12 cellular contexts compared by ENCODE assay signal in the genomic region with DNA sequence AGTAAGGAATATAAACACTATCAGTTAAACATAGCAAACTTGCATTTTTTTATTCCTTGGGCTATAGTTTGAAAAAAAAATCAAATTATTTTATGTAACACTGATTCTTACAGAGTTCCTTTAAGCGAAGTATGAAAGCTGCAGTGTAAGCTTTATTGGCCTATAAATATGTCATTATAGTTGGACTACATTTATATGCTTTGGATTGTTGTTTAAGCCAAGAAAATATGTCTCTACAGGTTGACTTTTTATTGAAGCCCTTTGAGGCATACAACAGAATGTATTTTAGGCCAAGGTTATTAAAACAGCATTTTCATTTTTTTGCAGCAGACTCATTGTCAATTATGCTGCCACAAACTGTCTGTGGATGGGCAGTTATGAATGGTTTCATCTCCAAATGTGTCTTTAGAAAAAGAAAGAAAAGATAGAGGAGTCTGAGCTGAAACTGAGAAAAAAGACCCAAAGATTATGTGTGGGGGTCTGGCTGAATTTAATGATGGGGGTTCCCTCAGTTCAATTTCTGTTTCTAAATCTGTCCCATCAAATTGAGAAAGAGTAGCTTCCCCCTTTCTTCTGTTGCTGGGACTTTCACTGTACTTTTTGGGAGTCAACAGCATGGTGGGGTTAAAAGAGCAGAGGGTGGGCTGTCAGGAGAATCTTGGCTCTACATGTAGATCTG. TPM values are rescaled to one million over a fixed set of nuclear protein-coding genes. Genes with fewer than 3 reads are reported as not detected.
DNase-seq lines count a peak whose midpoint lies in the region; ATAC-seq, FAIRE-seq and TF ChIP-seq lines count a peak whose summit lies in the region.
"Had no signal": no experiment of that assay in that cellular context is flagged by ENCODE, and none has a peak within 500 bp of the region (broad histone marks: within the 10 kb centered on the region; RNA-seq: fewer than 3 reads in every experiment).

No MANE protein-coding gene starts in this region.

- TF ChIP-seq POLR2A in right lobe of liver (IDR thresholded peaks at IDR 0.05) = no peak
- no peak for TF ChIP-seq POLR2A in HepG2 (IDR thresholded peaks at IDR 0.05; ENCODE audit: insufficient read depth in 1 of 2, low read depth in 2 of 2, low read length in 2 of 2)
- no peak for TF ChIP-seq POLR2A in uterus (IDR thresholded peaks at IDR 0.05)

- H2BK12ac ChIP-seq in mesenchymal stem cell (ENCODE audit: low read length in 2 of 2) = no peak overlapping the region

- FAIRE-seq in HepG2 (lab: Jason Lieb, UNC) = no peak

- H3K4me3 Mint-ChIP-seq in activated T-helper 17 cell treated with anti-CD3 and anti-CD28 coated beads, Interleukin-2, amount 50 U/mL, for 72 hours = peak overlapping the region; percentile 80

- TF ChIP-seq CTCF in right lobe of liver (IDR thresholded peaks at IDR 0.05) (no peak), HepG2 (CRISPR knock-in tag; IDR thresholded peaks at IDR 0.05) (no peak), uterus (IDR thresholded peaks at IDR 0.05) (no peak)

- H2AFZ ChIP-seq in HepG2 (ENCODE audit: low read length) (no peak overlapping the region), mesenchymal stem cell (ENCODE audit: low read depth, low read length) (no peak overlapping the region)

- H3K9me3 Mint-ChIP-seq in activated T-helper 17 cell treated with anti-CD3 and anti-CD28 coated beads, Interleukin-2, amount 50 U/mL, for 72 hours = no peaks in the 10 kb centered on the region

- POLR2A ChIA-PET in HepG2 (lab: Yijun Ruan, JAX) = no interaction called here

- peak overlapping the region; percentile 96 for H3K27ac Mint-ChIP-seq in activated T-helper 17 cell treated with anti-CD3 and anti-CD28 coated beads, Interleukin-2, amount 50 U/mL, for 72 hours

- H3K9me3 ChIP-seq in right lobe of liver = no peaks in the 10 kb centered on the region
- no peaks in the 10 kb centered on the region for H3K9me3 ChIP-seq in HepG2 (ENCODE audit: low read length)
- H3K9me3 ChIP-seq in mesenchymal stem cell (ENCODE audit: control insufficient read depth, low read length) = no peaks in the 10 kb centered on the region
- H3K9me3 ChIP-seq in uterus = no peaks in the 10 kb centered on the region

- H3K27ac ChIP-seq in right lobe of liver (peak overlapping the region in 2 of 3 donors; percentile 84 to 89), HepG2 (ENCODE audit: extremely low read length, insufficient read depth, low read length) (no peak overlapping the region), mesenchymal stem cell (ENCODE audit: low read length, poor library complexity, severe bottlenecking) (no peak overlapping the region), uterus (peak overlapping the region; percentile 80 to 91), substantia nigra (ENCODE audit: low read depth, low read length, poor library complexity, severe bottlenecking) (no peak overlapping the region)
- H3K27ac ChIP-seq: C4-2B, cardiac muscle cell had no signal

- H3K4me1 ChIP-seq in right lobe of liver (peaks cover 0 to 11% (median 0%) of the 10 kb centered on the region in 4 donors), HepG2 (ENCODE audit: insufficient read depth, low read length) (peaks cover 11% of the 10 kb centered on the region; the same call in 1 of the 2 replicates), mesenchymal stem cell (ENCODE audit: control insufficient read depth, insufficient read depth, low read depth, low read length) (no peaks in the 10 kb centered on the region), uterus (peaks cover 0 to 3% of the 10 kb centered on the region in 2 donors)

- CTCF ChIA-PET in HepG2 (lab: Yijun Ruan, JAX; ENCODE audit: low intra/inter-chr PET ratio, low total read pairs) = no interaction called here

- peaks cover 30% of the 10 kb centered on the region for H3K4me1 Mint-ChIP-seq in activated T-helper 17 cell treated with anti-CD3 and anti-CD28 coated beads, Interleukin-2, amount 50 U/mL, for 72 hours

- no peak overlapping the region for H3K4me3 ChIP-seq in right lobe of liver
- H3K4me3 ChIP-seq in HepG2 (replicated peaks in 1 of 3; ENCODE audit: insufficient read depth in 1 of 3, low read depth in 2 of 3, low read length in 3 of 3) = no peak overlapping the region
- no peak overlapping the region for H3K4me3 ChIP-seq in mesenchymal stem cell (ENCODE audit: insufficient read depth in 1 of 2, low read depth in 1 of 2, low read length in 2 of 2)
- H3K4me3 ChIP-seq in uterus = no peak overlapping the region
- H3K4me3 ChIP-seq: cardiac muscle cell had no signal

- H3K9ac ChIP-seq in HepG2 (ENCODE audit: insufficient read depth, low read depth, low read length) (no peak overlapping the region), mesenchymal stem cell (ENCODE audit: low read length) (peak overlapping the region; percentile 88)

- H3K27me3 Mint-ChIP-seq in activated T-helper 17 cell treated with anti-CD3 and anti-CD28 coated beads, Interleukin-2, amount 50 U/mL, for 72 hours = no peaks in the 10 kb centered on the region

- 62% methylated on average over 1 of the region's 1 CpG for WGBS in right lobe of liver (ENCODE audit: insufficient coverage, low coverage, low lambda C conversion rate, missing lambda C conversion rate)
- WGBS in HepG2 (ENCODE audit: low lambda C conversion rate) = 95% methylated on average over 1 of the region's 1 CpG
- WGBS in mesenchymal stem cell = 91% methylated on average over 1 of the region's 1 CpG

- no peak overlapping the region for H4K91ac ChIP-seq in mesenchymal stem cell (ENCODE audit: low read length)

- no peak for TF ChIP-seq RAD21 in HepG2 (CRISPR knock-in tag; IDR thresholded peaks at IDR 0.05)

- no peak for ATAC-seq in right lobe of liver
- no peak for ATAC-seq in HepG2
- no peak for ATAC-seq in activated T-helper 17 cell treated with anti-CD3 and anti-CD28 coated beads, Interleukin-2, amount 50 U/mL, for 72 hours (replicated peaks)
- ATAC-seq in HG02571 (IDR thresholded peaks at IDR 0.05; ENCODE audit: unreplicated experiment) = no peak

- intact Hi-C loops in right lobe of liver (cut with DNase I) = no loop called here
- intact Hi-C loops in HepG2 (cut with micrococcal nuclease; ENCODE audit: unreplicated experiment) = no loop called here
- intact Hi-C loops in uterus (cut with DNase I; ENCODE audit: low total_unique reads) = no loop called here
- intact Hi-C loops in posterior vena cava (cut with DNase I) = loop anchor here in 1 of 2 donors (5.0 kb wide), 1 partner anchor 48 kb away; no protein-coding TSS in a partner anchor

- no peaks in the 10 kb centered on the region for H3K27me3 ChIP-seq in right lobe of liver
- no peaks in the 10 kb centered on the region for H3K27me3 ChIP-seq in HepG2 (ENCODE audit: control insufficient read depth in 1 of 2, insufficient read depth in 2 of 2, low read length in 2 of 2)
- no peaks in the 10 kb centered on the region for H3K27me3 ChIP-seq in mesenchymal stem cell (ENCODE audit: control insufficient read depth in 1 of 2, insufficient read depth in 1 of 2, low read length in 2 of 2)
- no peaks in the 10 kb centered on the region for H3K27me3 ChIP-seq in uterus
- H3K27me3 ChIP-seq: cardiac muscle cell had no signal

- H4K20me1 ChIP-seq in HepG2 (ENCODE audit: insufficient read depth, low read length) = no peaks in the 10 kb centered on the region

- H3K14ac ChIP-seq in mesenchymal stem cell (ENCODE audit: low read length in 2 of 2) = no peak overlapping the region

- peaks cover 10% of the 10 kb centered on the region for H3K79me1 ChIP-seq in mesenchymal stem cell (replicated peaks; ENCODE audit: low read length, poor library complexity, severe bottlenecking)

- no peak overlapping the region for H4K8ac ChIP-seq in mesenchymal stem cell (ENCODE audit: low read length)

- no peak overlapping the region for H2BK120ac ChIP-seq in mesenchymal stem cell (ENCODE audit: low read depth, low read length)

- TF ChIP-seq EP300 in HepG2 (IDR thresholded peaks at IDR 0.05; ENCODE audit: low read depth in 2 of 2, low read length in 2 of 2) = no peak
- no peak for TF ChIP-seq EP300 in HepG2 (CRISPR knock-in tag; IDR thresholded peaks at IDR 0.05; ENCODE audit: borderline replicate concordance)

- H3K4ac ChIP-seq in mesenchymal stem cell (ENCODE audit: low read depth in 1 of 2, low read length in 2 of 2) = no peak overlapping the region

- H2BK5ac ChIP-seq in mesenchymal stem cell (ENCODE audit: low read depth, low read length, poor library complexity, severe bottlenecking) = no peak overlapping the region

- H3K36me3 ChIP-seq in right lobe of liver (no peaks in the 10 kb centered on the region), HepG2 (replicated peaks in 1 of 2; ENCODE audit: control insufficient read depth in 1 of 2, insufficient read depth in 2 of 2, low read length in 2 of 2) (peaks cover 6 to 34% of the 10 kb centered on the region in 2 experiments), mesenchymal stem cell (ENCODE audit: control insufficient read depth in 1 of 2, insufficient read depth in 2 of 2, low read depth in 1 of 2, low read length in 2 of 2) (peaks cover 12 to 50% of the 10 kb centered on the region in 2 experiments), uterus (no peaks in the 10 kb centered on the region)
- H3K36me3 ChIP-seq: cardiac muscle cell had no signal

- no peaks in the 10 kb centered on the region for H3K79me2 ChIP-seq in HepG2 (ENCODE audit: insufficient read depth, low read length)

- peaks cover 98% of the 10 kb centered on the region for H3K36me3 Mint-ChIP-seq in activated T-helper 17 cell treated with anti-CD3 and anti-CD28 coated beads, Interleukin-2, amount 50 U/mL, for 72 hours (ENCODE audit: low read depth)

- H3K23ac ChIP-seq in mesenchymal stem cell (ENCODE audit: low read length in 2 of 2) = no peak overlapping the region

- no peak overlapping the region for H2BK15ac ChIP-seq in mesenchymal stem cell (ENCODE audit: low read depth, poor library complexity, severe bottlenecking)

- in situ Hi-C loops in HepG2 (cut with HindIII; ENCODE audit: extremely low pct_ligation_motif_present, low pct_unique_long_range_greater_than_20kb) = no loop called here

- BruUV-seq in HepG2 (replicated peaks; lab: Mats Ljungman, UMichigan) = no TSS peak

- no peak overlapping the region for H2AK5ac ChIP-seq in mesenchymal stem cell (ENCODE audit: low read length, severe bottlenecking)

- no peak for DNase-seq in right lobe of liver
- DNase-seq in HepG2 (ENCODE audit: low spot score) = no peak
- DNase-seq in mesenchymal stem cell = no peak
- no peak for DNase-seq in uterus
- no peak for DNase-seq in posterior vena cava (ENCODE audit: low spot score)
- no peak for DNase-seq in substantia nigra (lab: John Stamatoyannopoulos, UW)
- DNase-seq: foreskin fibroblast, right cardiac atrium had no signal

- no peak overlapping the region for H3K4me2 ChIP-seq in HepG2 (ENCODE audit: low read depth, low read length)
- H3K4me2 ChIP-seq in mesenchymal stem cell (ENCODE audit: low read length, poor library complexity, severe bottlenecking) = no peak overlapping the region

- no peak overlapping the region for H3K18ac ChIP-seq in mesenchymal stem cell (ENCODE audit: low read depth in 1 of 2, low read length in 2 of 2)

RNA-seq across cellular contexts. Expression of gene ARID5B, which starts 43.1 kb away (rescaled TPM):
- total RNA-seq in right lobe of liver (10 to 100 TPM in 1 of 6 experiments, 1 to 10 TPM in 5; 2.7 to 10.5 (median 5.3) TPM), HepG2 (2016; rRNA removed; fragmentation: Illumina TruSeq; extraction: Trizol) (6.2 and 7.9 TPM in 2 replicates), uterus (10 to 100 TPM; 38.7 to 64.1 (median 56.6) TPM), posterior vena cava (10 to 100 TPM; 75.0 to 96.1 TPM)
- 0.51 and 1.4 TPM in 2 replicates for total RNA-seq in HepG2 (2016; cell fraction: cytosol; rRNA removed; fragmentation: Illumina TruSeq; extraction: Trizol; ENCODE audit: low read depth)
- total RNA-seq in HepG2 (2016; cell fraction: insoluble cytoplasmic fraction; rRNA removed; fragmentation: Illumina TruSeq; extraction: Trizol) = 6.4 and 7.4 TPM in 2 replicates
- total RNA-seq in HepG2 (2016; cell fraction: membrane; rRNA removed; fragmentation: Illumina TruSeq; extraction: Trizol) = 2.4 and 2.6 TPM in 2 replicates
- total RNA-seq in HepG2 (2016; cell fraction: nucleus; rRNA removed; fragmentation: Illumina TruSeq; extraction: Trizol) = 14.1 and 15.4 TPM in 2 replicates
- polyA plus RNA-seq in HepG2 (2011; rRNA removed) = 14.5 and 21.1 TPM in 2 replicates
- 10.9 and 13.9 TPM in 2 replicates for polyA plus RNA-seq in HepG2 (2011; cell fraction: cytosol; rRNA removed)
- 14.6 and 21.9 TPM in 2 replicates for polyA plus RNA-seq in HepG2 (2011; cell fraction: nucleus; rRNA removed)
- 14.5 and 16.7 TPM in 2 replicates for polyA plus RNA-seq in HepG2 (2012)
- polyA plus RNA-seq in HepG2 (2016; cell fraction: cytosol; fragmentation: Illumina TruSeq; extraction: Trizol; ENCODE audit: low read depth) = 0.14 and 0.15 TPM in 2 replicates
- polyA plus RNA-seq in HepG2 (2016; cell fraction: insoluble cytoplasmic fraction; fragmentation: Illumina TruSeq; extraction: Trizol; ENCODE audit: low read depth) = 4.7 and 5.3 TPM in 2 replicates
- 0.54 and 0.63 TPM in 2 replicates for polyA plus RNA-seq in HepG2 (2016; cell fraction: membrane; fragmentation: Illumina TruSeq; extraction: Trizol; ENCODE audit: low read depth)
- 6.4 and 7.2 TPM in 2 replicates for polyA plus RNA-seq in HepG2 (2016; cell fraction: nucleus; fragmentation: Illumina TruSeq; extraction: Trizol; ENCODE audit: insufficient read depth, low read depth)
- 50.5 and 55.3 TPM in 2 replicates for polyA minus RNA-seq in HepG2 (2011; rRNA and poly(A)+ RNA removed; ENCODE audit: low replicate concordance)
- 30.8 and 33.9 TPM in 2 replicates for polyA minus RNA-seq in HepG2 (2011; cell fraction: cytosol; rRNA and poly(A)+ RNA removed)
- polyA minus RNA-seq in HepG2 (2011; cell fraction: nucleus; rRNA and poly(A)+ RNA removed) = 111 and 117 TPM in 2 replicates
- total RNA-seq in activated T-helper 17 cell treated with anti-CD3 and anti-CD28 coated beads, Interleukin-2, amount 50 U/mL, for 72 hours = 10 to 100 TPM; 65.5 to 93.8 TPM
- polyA plus RNA-seq in mesenchymal stem cell (2013, experiment 1 of 2) = 61.5 TPM
- polyA plus RNA-seq in mesenchymal stem cell (2013, experiment 2 of 2) = 57.0 TPM

Comparison
In these comparisons a context has a peak if more than half of its experiments do, and no peak if none do; other contexts are left out.
1. H3K27ac ChIP-seq: peak in right lobe of liver (2 of 3) and uterus (2 of 2); none in HepG2 (single experiment), mesenchymal stem cell (single experiment) and substantia nigra (single experiment).